In genomic region chr16:15613676-15614075, GRCh38 we compare ENCODE assay signal across 22 cellular contexts. TPM values are rescaled to one million over a fixed set of nuclear protein-coding genes. Genes with fewer than 3 reads are reported as not detected.
DNase-seq lines count a peak whose midpoint lies in the region; ATAC-seq and TF ChIP-seq lines count a peak whose summit lies in the region.
"Had no signal": no experiment of that assay in that cellular context is flagged by ENCODE, and none has a peak within 500 bp of the region (broad histone marks: within the 10 kb centered on the region; RNA-seq: fewer than 3 reads in every experiment).

No MANE protein-coding gene starts in this region.

- H3K27ac Mint-ChIP-seq in activated T-cell treated with anti-CD3 and anti-CD28 coated beads, Interleukin-2, amount 50 U/mL, for 24 hours, result peak overlapping the region; percentile 67
- peak overlapping the region; percentile 59 for H3K27ac Mint-ChIP-seq in glutamatergic neuron (ENCODE audit: unreplicated experiment)
- H3K27ac Mint-ChIP-seq in stimulated activated naive B cell treated with anti-CD40 and anti-IgM and Interleukin-4, amounts not matched to agents 10 μg/mL and 1 μg/mL and 100 μg/mL, for 72 hours, result peak overlapping the region; percentile 11

- H3K27me3 Mint-ChIP-seq in activated T-cell treated with anti-CD3 and anti-CD28 coated beads, Interleukin-2, amount 50 U/mL, for 24 hours, result no peaks in the 10 kb centered on the region
- no peaks in the 10 kb centered on the region for H3K27me3 Mint-ChIP-seq in activated T-cell treated with anti-CD3 and anti-CD28 coated beads, Interleukin-2, amount 50 U/mL, for 4 hours (ENCODE audit: low read depth)
- H3K27me3 Mint-ChIP-seq in glutamatergic neuron (ENCODE audit: unreplicated experiment), result no peaks in the 10 kb centered on the region
- H3K27me3 Mint-ChIP-seq in stimulated activated naive B cell treated with anti-CD40 and anti-IgM and Interleukin-4, amounts not matched to agents 10 μg/mL and 1 μg/mL and 100 μg/mL, for 72 hours, result no peaks in the 10 kb centered on the region
- H3K27me3 Mint-ChIP-seq: activated naive CD4-positive, alpha-beta T cell treated with anti-CD3 and anti-CD28 coated beads, Interleukin-2, amount 50 U/mL, for 24 hours; B cell; effector memory CD8-positive, alpha-beta T cell; naive B cell had no signal

- ATAC-seq in activated T-cell treated with anti-CD3 and anti-CD28 coated beads, Interleukin-2, amount 50 U/mL, for 4 hours, result no peak
- ATAC-seq in stimulated activated naive B cell treated with anti-CD40 and anti-IgM and Interleukin-4, amounts not matched to agents 10 μg/mL and 1 μg/mL and 100 μg/mL, for 72 hours (replicated peaks), result no peak
- no peak for ATAC-seq in HG03469 (IDR thresholded peaks at IDR 0.05; ENCODE audit: unreplicated experiment)
- ATAC-seq: activated T-cell treated with anti-CD3 and anti-CD28 coated beads, Interleukin-2, amount 50 U/mL, for 72 hours; effector memory CD8-positive, alpha-beta T cell; Panc1; right lobe of liver had no signal

- no peak overlapping the region for H3K4me3 Mint-ChIP-seq in activated T-cell treated with anti-CD3 and anti-CD28 coated beads, Interleukin-2, amount 50 U/mL, for 24 hours
- no peak overlapping the region for H3K4me3 Mint-ChIP-seq in activated T-cell treated with anti-CD3 and anti-CD28 coated beads, Interleukin-2, amount 50 U/mL, for 4 hours
- no peak overlapping the region for H3K4me3 Mint-ChIP-seq in glutamatergic neuron (ENCODE audit: unreplicated experiment)
- H3K4me3 Mint-ChIP-seq in stimulated activated naive B cell treated with anti-CD40 and anti-IgM and Interleukin-4, amounts not matched to agents 10 μg/mL and 1 μg/mL and 100 μg/mL, for 72 hours, result no peak overlapping the region
- H3K4me3 Mint-ChIP-seq: activated naive CD4-positive, alpha-beta T cell treated with anti-CD3 and anti-CD28 coated beads, Interleukin-2, amount 50 U/mL, for 24 hours; activated T-cell treated with anti-CD3 and anti-CD28 coated beads, Interleukin-2, amount 50 U/mL, for 72 hours; B cell; effector memory CD8-positive, alpha-beta T cell; immature natural killer cell; naive B cell had no signal

- no peaks in the 10 kb centered on the region for H3K9me3 Mint-ChIP-seq in activated T-cell treated with anti-CD3 and anti-CD28 coated beads, Interleukin-2, amount 50 U/mL, for 24 hours
- H3K9me3 Mint-ChIP-seq in activated T-cell treated with anti-CD3 and anti-CD28 coated beads, Interleukin-2, amount 50 U/mL, for 4 hours, result no peaks in the 10 kb centered on the region
- H3K9me3 Mint-ChIP-seq in glutamatergic neuron (ENCODE audit: unreplicated experiment), result no peaks in the 10 kb centered on the region
- no peaks in the 10 kb centered on the region for H3K9me3 Mint-ChIP-seq in stimulated activated naive B cell treated with anti-CD40 and anti-IgM and Interleukin-4, amounts not matched to agents 10 μg/mL and 1 μg/mL and 100 μg/mL, for 72 hours
- H3K9me3 Mint-ChIP-seq: activated naive CD4-positive, alpha-beta T cell treated with anti-CD3 and anti-CD28 coated beads, Interleukin-2, amount 50 U/mL, for 24 hours; activated T-cell treated with anti-CD3 and anti-CD28 coated beads, Interleukin-2, amount 50 U/mL, for 72 hours; effector memory CD8-positive, alpha-beta T cell; immature natural killer cell had no signal

- H3K27ac ChIP-seq in RWPE1, result peak overlapping the region; percentile 58
- H3K27ac ChIP-seq: right lobe of liver had no signal

- H3K36me3 Mint-ChIP-seq in activated T-cell treated with anti-CD3 and anti-CD28 coated beads, Interleukin-2, amount 50 U/mL, for 24 hours (ENCODE audit: low read depth), result peaks cover 89% of the 10 kb centered on the region
- H3K36me3 Mint-ChIP-seq in activated T-cell treated with anti-CD3 and anti-CD28 coated beads, Interleukin-2, amount 50 U/mL, for 4 hours (ENCODE audit: insufficient read depth), result peaks cover 51% of the 10 kb centered on the region
- no peaks in the 10 kb centered on the region for H3K36me3 Mint-ChIP-seq in glutamatergic neuron (ENCODE audit: unreplicated experiment)
- H3K36me3 Mint-ChIP-seq in stimulated activated naive B cell treated with anti-CD40 and anti-IgM and Interleukin-4, amounts not matched to agents 10 μg/mL and 1 μg/mL and 100 μg/mL, for 72 hours, result peaks cover 39 to 69% of the 10 kb centered on the region in 2 donors

- CTCF ChIA-PET in RWPE1 (lab: Yijun Ruan, JAX), result no interaction called here

- peaks cover 12% of the 10 kb centered on the region for H3K4me1 Mint-ChIP-seq in activated T-cell treated with anti-CD3 and anti-CD28 coated beads, Interleukin-2, amount 50 U/mL, for 24 hours (ENCODE audit: low read depth)
- H3K4me1 Mint-ChIP-seq in activated T-cell treated with anti-CD3 and anti-CD28 coated beads, Interleukin-2, amount 50 U/mL, for 4 hours (ENCODE audit: low read depth), result peaks cover 1% of the 10 kb centered on the region
- H3K4me1 Mint-ChIP-seq in glutamatergic neuron (ENCODE audit: low read depth, unreplicated experiment), result no peaks in the 10 kb centered on the region
- H3K4me1 Mint-ChIP-seq in stimulated activated naive B cell treated with anti-CD40 and anti-IgM and Interleukin-4, amounts not matched to agents 10 μg/mL and 1 μg/mL and 100 μg/mL, for 72 hours, result peaks cover 0 to 4% of the 10 kb centered on the region in 2 donors
- H3K4me1 Mint-ChIP-seq: B cell, immature natural killer cell had no signal

- POLR2A ChIA-PET in RWPE1 (lab: Yijun Ruan, JAX; ENCODE audit: low non-redundant PET), result no interaction called here

- DNase-seq in activated T-cell treated with anti-CD3 and anti-CD28 coated beads, Interleukin-2, amount 50 U/mL, for 24 hours, result no peak
- no peak for DNase-seq in activated T-cell treated with anti-CD3 and anti-CD28 coated beads, Interleukin-2, amount 50 U/mL, for 4 hours
- DNase-seq in RWPE1 (ENCODE audit: low spot score), result peak; percentile 72
- no peak for DNase-seq in glutamatergic neuron
- no peak for DNase-seq in stimulated activated naive B cell treated with anti-CD40 and anti-IgM and Interleukin-4, amounts not matched to agents 10 μg/mL and 1 μg/mL and 100 μg/mL, for 72 hours
- no peak for DNase-seq in activated CD4-positive, CD25-positive, alpha-beta regulatory T cell (lab: John Stamatoyannopoulos, UW)
- no peak for DNase-seq in OCI-M1 (lab: John Stamatoyannopoulos, UW)
- DNase-seq: 8988T; activated T-cell treated with anti-CD3 and anti-CD28 coated beads, Interleukin-2, amount 50 U/mL, for 72 hours; effector memory CD8-positive, alpha-beta T cell; EL; head of caudate nucleus; immature natural killer cell; naive B cell; NCI-H69; right lobe of liver; stimulated activated CD4-positive, alpha-beta T cell treated with anti-CD3 and anti-CD28 coated beads, Interleukin-15, amount 100 ng/mL, for 24 hours; T-helper 2 cell had no signal

- TF ChIP-seq CTCF in RWPE1 (conservative IDR thresholded peaks at IDR 0.05; ENCODE audit: low read depth), result no peak
- TF ChIP-seq CTCF in glutamatergic neuron (IDR thresholded peaks at IDR 0.05; ENCODE audit: partially characterized antibody, unreplicated experiment), result no peak

RNA-seq across cellular contexts. Expression of gene MARF1, which starts 29.3 kb away (rescaled TPM):
- 10 to 100 TPM; 24.3 to 35.0 (median 34.1) TPM for total RNA-seq in activated T-cell treated with anti-CD3 and anti-CD28 coated beads, Interleukin-2, amount 50 U/mL, for 4 hours
- 70.5 TPM for total RNA-seq in glutamatergic neuron (ENCODE audit: unreplicated experiment)

RNA-seq across cellular contexts. Expression of gene NDE1, which starts 36.4 kb away (rescaled TPM):
- 10 to 100 TPM; 60.4 to 69.0 (median 60.5) TPM for total RNA-seq in activated T-cell treated with anti-CD3 and anti-CD28 coated beads, Interleukin-2, amount 50 U/mL, for 4 hours
- 12.4 TPM for total RNA-seq in glutamatergic neuron (ENCODE audit: unreplicated experiment)

Comparison
In these comparisons a context has a peak if more than half of its experiments do, and no peak if none do; other contexts are left out.
1. H3K27ac Mint-ChIP-seq: peak in every context shown above with its lines; median percentile 67 in activated T-cell treated with anti-CD3 and anti-CD28 coated beads, Interleukin-2, amount 50 U/mL, for 24 hours; 59 in glutamatergic neuron; 11 in stimulated activated naive B cell treated with anti-CD40 and anti-IgM and Interleukin-4, amounts not matched to agents 10 μg/mL and 1 μg/mL and 100 μg/mL, for 72 hours.